Comparison of ENCODE assay signal across 8 cellular contexts in genomic region chr16:75074920-75075687, GRCh38. TPM values are rescaled to one million over a fixed set of nuclear protein-coding genes. Genes with fewer than 3 reads are reported as not detected.
DNase-seq lines count a peak whose midpoint lies in the region; ATAC-seq, FAIRE-seq and TF ChIP-seq lines count a peak whose summit lies in the region.

No MANE protein-coding gene starts in this region.

- H3K36me3 ChIP-seq in pancreas = no peaks in the 10 kb centered on the region

- H3K4me3 ChIP-seq in pancreas = no peak overlapping the region

- H3K9me3 ChIP-seq in pancreas = no peaks in the 10 kb centered on the region

- WGBS in pancreas, 2 donors = 69 to 71% methylated on average over 12 of the region's 12 CpGs

- FAIRE-seq in pancreas (lab: Jason Lieb, UNC) = no peak

- TF ChIP-seq CTCF in pancreas (IDR thresholded peaks at IDR 0.05) = no peak

- ATAC-seq in GM18520 (IDR thresholded peaks at IDR 0.05; ENCODE audit: unreplicated experiment) (peak; percentile 95), HG02973 (IDR thresholded peaks at IDR 0.05; ENCODE audit: unreplicated experiment) (peak; percentile 93), pancreas (peak in 3 of 4 donors; percentile 48 to 85 (median 73))

- no peaks in the 10 kb centered on the region for H3K27me3 ChIP-seq in pancreas

- peak; percentile 82 for DNase-seq in activated effector memory CD4-positive, alpha-beta T cell treated with Interleukin-2 at 50 U/mL for 16 hours
- no peak for DNase-seq in pancreas
- DNase-seq in NCI-H1092 (lab: John Stamatoyannopoulos, UW) = no peak
- no peak for DNase-seq in islet precursor cell
- DNase-seq in kidney tubule cell (ENCODE audit: low spot score) = no peak

- intact Hi-C loops in pancreas (cut with DNase I) = no loop called here

- peaks cover 0 to 5% (median 2%) of the 10 kb centered on the region in 3 donors for H3K4me1 ChIP-seq in pancreas

- 0 out of 2 replicates have a peak, but pooled peaks have one; percentile 20 for TF ChIP-seq POLR2A in Raji (IDR thresholded peaks at IDR 0.05; ENCODE audit: insufficient read depth, low read depth, low read length)

- no peak overlapping the region for H3K27ac ChIP-seq in pancreas

RNA-seq across cellular contexts. Expression of gene LDHD, which starts 41.5 kb away (rescaled TPM):
- 10 to 100 TPM in 2 of 6 donors, 1 to 10 TPM in 4; 6.9 to 12.2 (median 8.6) TPM for total RNA-seq in pancreas
- polyA plus RNA-seq in pancreas = 10 to 100 TPM; 15.8 to 20.3 TPM
